ENCODE assay signal across 21 cellular contexts in genomic region chr4:28351826-28352225, GRCh38.
DNase-seq lines count a peak whose midpoint lies in the region; TF ChIP-seq lines count a peak whose summit lies in the region.
"Had no signal": no experiment of that assay in that cellular context is flagged by ENCODE, and none has a peak within 500 bp of the region (broad histone marks: within the 10 kb centered on the region; RNA-seq: fewer than 3 reads in every experiment).

No MANE protein-coding gene starts in this region.

- H2AFZ ChIP-seq in OCI-LY7 (ENCODE audit: low read length): no peak overlapping the region

- BruUV-seq in MCF 10A (replicated peaks; lab: Mats Ljungman, UMichigan) (no TSS peak), OCI-LY7 (replicated peaks; lab: Mats Ljungman, UMichigan) (no TSS peak)

- H3K27me3 Mint-ChIP-seq in MCF 10A (ENCODE audit: insufficient read depth, unreplicated experiment): no peaks in the 10 kb centered on the region
- H3K27me3 Mint-ChIP-seq: CD4-positive, CD25-positive, alpha-beta regulatory T cell had no signal

- no peaks in the 10 kb centered on the region for H3K79me1 ChIP-seq in mesendoderm (ENCODE audit: low read length)

- TF ChIP-seq POLR2A in breast epithelium (IDR thresholded peaks at IDR 0.05): no peak
- TF ChIP-seq POLR2A in esophagus squamous epithelium (IDR thresholded peaks at IDR 0.05): no peak

- TF ChIP-seq CTCF in MCF 10A (IDR thresholded peaks at IDR 0.05; ENCODE audit: unreplicated experiment): no peak
- no peak for TF ChIP-seq CTCF in breast epithelium (IDR thresholded peaks at IDR 0.05)
- no peak for TF ChIP-seq CTCF in epithelial cell of esophagus (IDR thresholded peaks at IDR 0.05; ENCODE audit: insufficient read depth, low read depth, low read length, missing control alignments)
- TF ChIP-seq CTCF in esophagus squamous epithelium (IDR thresholded peaks at IDR 0.05): no peak
- TF ChIP-seq CTCF in OCI-LY7 (conservative IDR thresholded peaks at IDR 0.05; ENCODE audit: low read length): no peak

- H3K9me2 ChIP-seq in OCI-LY7 (ENCODE audit: insufficient read depth, low read length): no peaks in the 10 kb centered on the region

- no peak overlapping the region for H2BK5ac ChIP-seq in mesendoderm (ENCODE audit: low read length)

- H4K8ac ChIP-seq in mesendoderm (ENCODE audit: low read depth, low read length): no peak overlapping the region

- H4K5ac ChIP-seq in mesendoderm (ENCODE audit: low read length): no peak overlapping the region

- CTCF ChIA-PET in MCF 10A (lab: Yijun Ruan, JAX) (no interaction called here), OCI-LY7 (lab: Charles Lee; ENCODE audit: unreplicated experiment) (no interaction called here)

- WGBS in mesendoderm (ENCODE audit: extremely low coverage, insufficient coverage, low lambda C conversion rate): no CpG with 5 or more reads among the region's 4 CpGs
- 70 to 76% methylated on average over 4 of the region's 4 CpGs for WGBS in esophagus squamous epithelium, 2 donors

- H3K23ac ChIP-seq in mesendoderm (ENCODE audit: low read length): no peak overlapping the region

- H3K9me3 Mint-ChIP-seq in MCF 10A (ENCODE audit: unreplicated experiment): peaks cover 8% of the 10 kb centered on the region

- H2BK120ac ChIP-seq in mesendoderm (ENCODE audit: low read depth, low read length): peak overlapping the region; percentile 61

- no peak overlapping the region for H3K4ac ChIP-seq in mesendoderm (ENCODE audit: low read depth, low read length)

- no peak overlapping the region for H3K27ac ChIP-seq in breast epithelium
- no peak overlapping the region for H3K27ac ChIP-seq in mesendoderm (ENCODE audit: low read depth, low read length)
- H3K27ac ChIP-seq in esophagus squamous epithelium: no peak overlapping the region
- no peak overlapping the region for H3K27ac ChIP-seq in OCI-LY7 (ENCODE audit: low read depth, low read length, poor library complexity, severe bottlenecking)
- H3K27ac ChIP-seq: BLaER1, HL-60 had no signal

- H4K20me1 ChIP-seq in OCI-LY7 (ENCODE audit: insufficient read depth, low read length): no peaks in the 10 kb centered on the region
- H4K20me1 ChIP-seq: BLaER1 had no signal

- POLR2A ChIA-PET in MCF 10A (lab: Yijun Ruan, JAX): no interaction called here
- POLR2A ChIA-PET in OCI-LY7 (lab: Charles Lee): no interaction called here

- H3K4me1 ChIP-seq in breast epithelium (no peaks in the 10 kb centered on the region), mesendoderm (ENCODE audit: control insufficient read depth, low read depth, low read length) (no peaks in the 10 kb centered on the region), esophagus squamous epithelium (no peaks in the 10 kb centered on the region), OCI-LY7 (ENCODE audit: insufficient read depth, low read length, poor library complexity, severe bottlenecking) (no peaks in the 10 kb centered on the region)
- H3K4me1 ChIP-seq: BLaER1 had no signal

- peak overlapping the region; percentile 80 for H3K18ac ChIP-seq in mesendoderm (ENCODE audit: low read length)

- H2AK5ac ChIP-seq in mesendoderm (ENCODE audit: low read length): no peak overlapping the region

- peak overlapping the region; percentile 39 for H3K27ac Mint-ChIP-seq in MCF 10A (ENCODE audit: low read depth, unreplicated experiment)
- H3K27ac Mint-ChIP-seq: CD4-positive, CD25-positive, alpha-beta regulatory T cell; H9 had no signal

- no peaks in the 10 kb centered on the region for H3K4me1 Mint-ChIP-seq in MCF 10A (ENCODE audit: insufficient read depth, unreplicated experiment)
- H3K4me1 Mint-ChIP-seq: CD4-positive, CD25-positive, alpha-beta regulatory T cell; H9 had no signal

- no peak overlapping the region for H2BK15ac ChIP-seq in mesendoderm (replicated peaks; ENCODE audit: low read depth)

- intact Hi-C loops in MCF 10A (cut with micrococcal nuclease): no loop called here
- intact Hi-C loops in breast epithelium (cut with DNase I; ENCODE audit: low total_unique reads): no loop called here
- intact Hi-C loops in esophagus squamous epithelium (cut with DNase I): no loop called here
- intact Hi-C loops in OCI-LY7 (cut with micrococcal nuclease; ENCODE audit: unreplicated experiment): no loop called here
- intact Hi-C loops in posterior vena cava (cut with DNase I): no loop called here

- no peak overlapping the region for H3K9ac ChIP-seq in mesendoderm (ENCODE audit: low read length)
- H3K9ac ChIP-seq: BLaER1 had no signal

- no peaks in the 10 kb centered on the region for H3K9me3 ChIP-seq in breast epithelium
- H3K9me3 ChIP-seq in esophagus squamous epithelium: peaks cover 0 to 5% (median 0%) of the 10 kb centered on the region in 3 donors
- no peaks in the 10 kb centered on the region for H3K9me3 ChIP-seq in OCI-LY7 (ENCODE audit: low read length)
- H3K9me3 ChIP-seq: BLaER1 had no signal

- H3K4me2 ChIP-seq in mesendoderm (ENCODE audit: low read length) (no peak overlapping the region), OCI-LY7 (ENCODE audit: low read length) (no peak overlapping the region)
- H3K4me2 ChIP-seq: BLaER1 had no signal

- no peak overlapping the region for H3K4me3 Mint-ChIP-seq in MCF 10A (ENCODE audit: unreplicated experiment)
- H3K4me3 Mint-ChIP-seq: CD4-positive, CD25-positive, alpha-beta regulatory T cell; H9 had no signal

- H3K4me3 ChIP-seq in breast epithelium (no peak overlapping the region), epithelial cell of esophagus (ENCODE audit: low read length) (no peak overlapping the region), mesendoderm (ENCODE audit: low read length) (no peak overlapping the region), esophagus squamous epithelium (no peak overlapping the region), OCI-LY7 (ENCODE audit: low read depth, low read length, poor library complexity, severe bottlenecking) (no peak overlapping the region)
- H3K4me3 ChIP-seq: BLaER1 had no signal

- H3K79me2 ChIP-seq in mesendoderm (ENCODE audit: control insufficient read depth, insufficient read depth, low read length) (no peaks in the 10 kb centered on the region), OCI-LY7 (ENCODE audit: insufficient read depth, low read depth, low read length) (no peaks in the 10 kb centered on the region)

- DNase-seq in MCF 10A (ENCODE audit: unreplicated experiment): peak; percentile 24
- DNase-seq in breast epithelium (ENCODE audit: low spot score in 2 of 2): no peak
- DNase-seq in epithelial cell of esophagus (ENCODE audit: low read depth): peak; percentile 60
- DNase-seq in mesendoderm: no peak
- no peak for DNase-seq in esophagus squamous epithelium (lab: John Stamatoyannopoulos, UW)
- DNase-seq in OCI-LY7 (ENCODE audit: low spot score): no peak
- no peak for DNase-seq in posterior vena cava (ENCODE audit: low spot score)
- DNase-seq: CD4-positive, CD25-positive, alpha-beta regulatory T cell; DMS153; DND-41; H9; NCI-H1092; NCI-H1417 treated with DMSO at 0.1 percent for 48 hours; NCI-H1694 treated with DMSO at 0.1 percent for 48 hours; NCI-H2081 treated with DMSO at 0.1 percent for 48 hours; NCI-H446; NCI-H524 treated with DMSO at 0.1 percent for 48 hours; NCI-H774; PC-3 had no signal

- H3K36me3 ChIP-seq in breast epithelium: no peaks in the 10 kb centered on the region
- H3K36me3 ChIP-seq in mesendoderm (ENCODE audit: control insufficient read depth, insufficient read depth, low read length): no peaks in the 10 kb centered on the region
- no peaks in the 10 kb centered on the region for H3K36me3 ChIP-seq in esophagus squamous epithelium
- H3K36me3 ChIP-seq in OCI-LY7 (ENCODE audit: insufficient read depth, low read length): no peaks in the 10 kb centered on the region
- H3K36me3 ChIP-seq: BLaER1 had no signal

- H3K56ac ChIP-seq in mesendoderm (ENCODE audit: low read length): no peak overlapping the region

- H3K36me3 Mint-ChIP-seq in MCF 10A (ENCODE audit: insufficient read depth, unreplicated experiment): no peaks in the 10 kb centered on the region
- H3K36me3 Mint-ChIP-seq: CD4-positive, CD25-positive, alpha-beta regulatory T cell had no signal

- H3K27me3 ChIP-seq in breast epithelium (no peaks in the 10 kb centered on the region), mesendoderm (ENCODE audit: insufficient read depth, low read length, poor library complexity) (no peaks in the 10 kb centered on the region), esophagus squamous epithelium (no peaks in the 10 kb centered on the region)
- H3K27me3 ChIP-seq: BLaER1 had no signal

Comparison
In these comparisons a context has a peak if more than half of its experiments do, and no peak if none do; other contexts are left out.
1. DNase-seq: peak in MCF 10A (single experiment) and epithelial cell of esophagus (single experiment); none in breast epithelium (0 of 2), mesendoderm (single experiment), esophagus squamous epithelium (single experiment), OCI-LY7 (single experiment) and posterior vena cava (single experiment).